Comparison of ENCODE assay signal across 9 cellular contexts in genomic region chr15:82850242-82850591, GRCh38. TPM values are rescaled to one million over a fixed set of nuclear protein-coding genes. Genes with fewer than 3 reads are reported as not detected.
DNase-seq lines count a peak whose midpoint lies in the region; ATAC-seq and TF ChIP-seq lines count a peak whose summit lies in the region.
"Had no signal": no experiment of that assay in that cellular context is flagged by ENCODE, and none has a peak within 500 bp of the region (broad histone marks: within the 10 kb centered on the region; RNA-seq: fewer than 3 reads in every experiment).

No MANE protein-coding gene starts in this region.

- H3K4me3 ChIP-seq in Loucy (ENCODE audit: low read length, poor library complexity, severe bottlenecking) = no peak overlapping the region
- H3K4me3 ChIP-seq in mammary epithelial cell (replicated peaks in 1 of 3; ENCODE audit: insufficient read depth in 1 of 3, low read depth in 2 of 3, low read length in 3 of 3) = no peak overlapping the region
- H3K4me3 ChIP-seq in mesendoderm (ENCODE audit: low read length) = no peak overlapping the region
- no peak overlapping the region for H3K4me3 ChIP-seq in CD8-positive, alpha-beta memory T cell (ENCODE audit: low read length)
- no peak overlapping the region for H3K4me3 ChIP-seq in brain microvascular endothelial cell (ENCODE audit: low read depth, low read length)

- H3K9ac ChIP-seq in Loucy (ENCODE audit: low read depth, low read length, poor library complexity, severe bottlenecking) (no peak overlapping the region), mammary epithelial cell (ENCODE audit: insufficient read depth, low read length) (no peak overlapping the region), mesendoderm (ENCODE audit: low read length) (peak overlapping the region; percentile 60)

- peak overlapping the region in 1 of 2 donors; percentile 49 for H3K27ac Mint-ChIP-seq in effector memory CD8-positive, alpha-beta T cell
- peak overlapping the region in 1 of 8 donors; percentile 67 for H3K27ac Mint-ChIP-seq in CD8-positive, alpha-beta memory T cell

- no peak for TF ChIP-seq CTCF in Loucy (conservative IDR thresholded peaks at IDR 0.05; ENCODE audit: low read length)
- TF ChIP-seq CTCF in mammary epithelial cell (conservative IDR thresholded peaks at IDR 0.05 in 1 of 2, IDR thresholded peaks at IDR 0.05 in 1 of 2; ENCODE audit: extremely low read depth in 1 of 2, insufficient read depth in 1 of 2, low read depth in 1 of 2, low read length in 2 of 2) = no peak
- no peak for TF ChIP-seq CTCF in brain microvascular endothelial cell (IDR thresholded peaks at IDR 0.05; ENCODE audit: low read depth, low read length, missing control alignments)

- H2BK5ac ChIP-seq in mesendoderm (ENCODE audit: low read length) = peak overlapping the region; percentile 49

- H3K9me3 Mint-ChIP-seq in effector memory CD8-positive, alpha-beta T cell = no peaks in the 10 kb centered on the region
- no peaks in the 10 kb centered on the region for H3K9me3 Mint-ChIP-seq in CD8-positive, alpha-beta memory T cell

- peak overlapping the region; percentile 23 for H4K5ac ChIP-seq in mesendoderm (ENCODE audit: low read length)

- POLR2A ChIA-PET in CD8-positive, alpha-beta memory T cell (lab: Charles Lee) = no interaction called here

- no peak overlapping the region for H2BK120ac ChIP-seq in mesendoderm (ENCODE audit: low read depth, low read length)

- no peaks in the 10 kb centered on the region for H3K27me3 ChIP-seq in Loucy (ENCODE audit: insufficient read depth, low read length, poor library complexity, severe bottlenecking)
- H3K27me3 ChIP-seq in mammary epithelial cell (ENCODE audit: insufficient read depth, low read length) = no peaks in the 10 kb centered on the region
- no peaks in the 10 kb centered on the region for H3K27me3 ChIP-seq in mesendoderm (ENCODE audit: insufficient read depth, low read length, poor library complexity)
- H3K27me3 ChIP-seq in CD8-positive, alpha-beta memory T cell (ENCODE audit: insufficient read depth, low read length, poor library complexity, severe bottlenecking) = no peaks in the 10 kb centered on the region
- H3K27me3 ChIP-seq in brain microvascular endothelial cell (replicated peaks) = no peaks in the 10 kb centered on the region

- no peak overlapping the region for H4K8ac ChIP-seq in mesendoderm (ENCODE audit: low read depth, low read length)

- no peak overlapping the region for H3K4me3 Mint-ChIP-seq in effector memory CD8-positive, alpha-beta T cell
- no peak overlapping the region for H3K4me3 Mint-ChIP-seq in CD8-positive, alpha-beta memory T cell

- H3K4me1 ChIP-seq in Loucy (ENCODE audit: insufficient read depth, low read length, poor library complexity, severe bottlenecking) (peaks cover 3% of the 10 kb centered on the region), mammary epithelial cell (ENCODE audit: insufficient read depth, low read length) (no peaks in the 10 kb centered on the region), mesendoderm (ENCODE audit: control insufficient read depth, low read depth, low read length) (peaks cover 4% of the 10 kb centered on the region)
- no peaks in the 10 kb centered on the region for H3K4me1 ChIP-seq in CD8-positive, alpha-beta memory T cell (ENCODE audit: insufficient read depth, low read length)

- H3K36me3 ChIP-seq in Loucy (ENCODE audit: insufficient read depth, low read length) = no peaks in the 10 kb centered on the region
- no peaks in the 10 kb centered on the region for H3K36me3 ChIP-seq in mammary epithelial cell (ENCODE audit: insufficient read depth, low read length)
- H3K36me3 ChIP-seq in mesendoderm (ENCODE audit: control insufficient read depth, insufficient read depth, low read length) = no peaks in the 10 kb centered on the region
- H3K36me3 ChIP-seq in CD8-positive, alpha-beta memory T cell (ENCODE audit: insufficient read depth, low read length) = no peaks in the 10 kb centered on the region
- no peaks in the 10 kb centered on the region for H3K36me3 ChIP-seq in brain microvascular endothelial cell (replicated peaks)

- H3K36me3 Mint-ChIP-seq in effector memory CD8-positive, alpha-beta T cell (ENCODE audit: insufficient read depth) = no peaks in the 10 kb centered on the region
- no peaks in the 10 kb centered on the region for H3K36me3 Mint-ChIP-seq in CD8-positive, alpha-beta memory T cell

- intact Hi-C loops in mammary epithelial cell (cut with micrococcal nuclease) = no loop called here

- no TSS peak for BruUV-seq in mammary epithelial cell (replicated peaks; lab: Mats Ljungman, UMichigan)

- H3K9me3 ChIP-seq in Loucy (ENCODE audit: insufficient read depth, low read depth, low read length) (no peaks in the 10 kb centered on the region), mammary epithelial cell (replicated peaks; ENCODE audit: insufficient read depth, low read length) (no peaks in the 10 kb centered on the region)
- no peaks in the 10 kb centered on the region for H3K9me3 ChIP-seq in CD8-positive, alpha-beta memory T cell (ENCODE audit: low read length)

- peaks cover 4% of the 10 kb centered on the region in 2 donors for H3K4me1 Mint-ChIP-seq in effector memory CD8-positive, alpha-beta T cell (ENCODE audit: low read depth in 2 of 2)
- peaks cover 0 to under 1% (median under 1%) of the 10 kb centered on the region in 3 donors for H3K4me1 Mint-ChIP-seq in CD8-positive, alpha-beta memory T cell

- peak overlapping the region; percentile 89 for H3K56ac ChIP-seq in mesendoderm (ENCODE audit: low read length)

- dilution Hi-C loops in mammary epithelial cell (cut with HindIII; ENCODE audit: low sequenced_read_pairs) = no loop called here

- H3K27ac ChIP-seq in mammary epithelial cell (ENCODE audit: insufficient read depth, low read depth, low read length) (no peak overlapping the region), mesendoderm (ENCODE audit: low read depth, low read length) (no peak overlapping the region), brain microvascular endothelial cell (no peak overlapping the region)
- no peak overlapping the region for H3K27ac ChIP-seq in CD8-positive, alpha-beta memory T cell (ENCODE audit: low read depth, low read length)

- H4K20me1 ChIP-seq in Loucy (ENCODE audit: insufficient read depth, low read length, poor library complexity, severe bottlenecking) (no peaks in the 10 kb centered on the region), mammary epithelial cell (ENCODE audit: insufficient read depth, low read length) (no peaks in the 10 kb centered on the region)

- no peaks in the 10 kb centered on the region for H3K9me2 ChIP-seq in Loucy (replicated peaks; ENCODE audit: low read depth, low read length)

- no peak overlapping the region for H2BK15ac ChIP-seq in mesendoderm (replicated peaks; ENCODE audit: low read depth)

- no peak overlapping the region for H3K23ac ChIP-seq in mesendoderm (ENCODE audit: low read length)

- no peaks in the 10 kb centered on the region for H3K79me1 ChIP-seq in mesendoderm (ENCODE audit: low read length)

- no peak for ATAC-seq in HG03571 (IDR thresholded peaks at IDR 0.05; ENCODE audit: unreplicated experiment)
- no peak for ATAC-seq in effector memory CD8-positive, alpha-beta T cell (replicated peaks)

- H3K79me2 ChIP-seq in Loucy (ENCODE audit: insufficient read depth, low read length) (no peaks in the 10 kb centered on the region), mammary epithelial cell (ENCODE audit: insufficient read depth, low read length) (no peaks in the 10 kb centered on the region), mesendoderm (ENCODE audit: control insufficient read depth, insufficient read depth, low read length) (no peaks in the 10 kb centered on the region)

- H3K4me2 ChIP-seq in Loucy (ENCODE audit: low read depth, low read length, poor library complexity, severe bottlenecking) (peak overlapping the region; percentile 22), mammary epithelial cell (ENCODE audit: insufficient read depth, low read depth, low read length) (no peak overlapping the region), mesendoderm (ENCODE audit: low read length) (no peak overlapping the region)

- DNase-seq in AG08395 (ENCODE audit: low spot score) (peak; percentile 65), mammary epithelial cell (peak; percentile 20), mesendoderm (peak; percentile 50), brain microvascular endothelial cell (no peak)
- no peak for DNase-seq in effector memory CD8-positive, alpha-beta T cell
- no peak for DNase-seq in CD8-positive, alpha-beta memory T cell
- DNase-seq: GOT3 had no signal

- H3K18ac ChIP-seq in mesendoderm (ENCODE audit: low read length) = no peak overlapping the region

- in situ Hi-C loops in mammary epithelial cell (cut with MboI; ENCODE audit: low sequenced_read_pairs in 2 of 2) (loop anchor here in 1 of 2 donors (5.0 kb wide), 1 partner anchor 137 kb away; the partner anchor contains the start of gene RAMAC), brain microvascular endothelial cell (cut with HindIII; ENCODE audit: low pct_ligation_motif_present, low sequenced_read_pairs) (no loop called here)

- H3F3A ChIP-seq in Loucy (ENCODE audit: low read depth) = no peaks in the 10 kb centered on the region

- CTCF ChIA-PET in mammary epithelial cell (lab: Charles Lee; ENCODE audit: low non-redundant PET) = no interaction called here
- CTCF ChIA-PET in CD8-positive, alpha-beta memory T cell (lab: Charles Lee) = interaction anchor here (1.5 kb wide), 1 partner anchor 42 kb away, joined by 4 read pairs; no protein-coding TSS in a partner anchor

- no peaks in the 10 kb centered on the region for H3K27me3 Mint-ChIP-seq in effector memory CD8-positive, alpha-beta T cell
- H3K27me3 Mint-ChIP-seq in CD8-positive, alpha-beta memory T cell = peaks cover 0 to 2% of the 10 kb centered on the region in 2 donors

- no peak overlapping the region for H3K4ac ChIP-seq in mesendoderm (ENCODE audit: low read depth, low read length)

- 68% methylated on average over 3 of the region's 3 CpGs for WGBS in mammary epithelial cell (ENCODE audit: low coverage, missing lambda C conversion rate)
- no CpG with 5 or more reads among the region's 3 CpGs for WGBS in mesendoderm (ENCODE audit: extremely low coverage, insufficient coverage, low lambda C conversion rate)

- H2AFZ ChIP-seq in Loucy (ENCODE audit: low read length) (peak overlapping the region; percentile 88), mammary epithelial cell (ENCODE audit: low read depth, low read length) (no peak overlapping the region)

- no peak overlapping the region for H2AK5ac ChIP-seq in mesendoderm (ENCODE audit: low read length)

RNA-seq across cellular contexts. Expression of gene WHAMM, which starts 40.8 kb away (rescaled TPM):
- total RNA-seq in mammary epithelial cell = 1 to 10 TPM; 7.3 to 8.6 TPM
- 4.3 TPM for polyA plus RNA-seq in mammary epithelial cell
- polyA minus RNA-seq in mammary epithelial cell = 5.4 TPM
- polyA plus RNA-seq in mesendoderm (2013, experiment 1 of 2) = 1.8 TPM
- polyA plus RNA-seq in mesendoderm (2013, experiment 2 of 2) = 2.3 TPM
- 1 to 10 TPM; 9.3 to 9.7 TPM for total RNA-seq in CD8-positive, alpha-beta memory T cell
- 6.6 TPM for polyA plus RNA-seq in CD8-positive, alpha-beta memory T cell

RNA-seq across cellular contexts. Expression of gene FSD2, which starts 44.3 kb away (rescaled TPM):
- total RNA-seq in mammary epithelial cell = under 1 TPM in 1 of 2 donors, not detected in 1; under 0.01 TPM
- not detected for polyA plus RNA-seq in mammary epithelial cell
- polyA minus RNA-seq in mammary epithelial cell = not detected
- polyA plus RNA-seq in mesendoderm (2013, experiment 1 of 2) = under 0.01 TPM
- polyA plus RNA-seq in mesendoderm (2013, experiment 2 of 2) = not detected
- total RNA-seq in CD8-positive, alpha-beta memory T cell = not detected
- 0.16 TPM for polyA plus RNA-seq in CD8-positive, alpha-beta memory T cell

Comparison
In these comparisons a context has a peak if more than half of its experiments do, and no peak if none do; other contexts are left out.
1. DNase-seq: peak in AG08395 (single experiment), mammary epithelial cell (single experiment) and mesendoderm (single experiment); none in effector memory CD8-positive, alpha-beta T cell (0 of 3), CD8-positive, alpha-beta memory T cell (0 of 5) and brain microvascular endothelial cell (single experiment).